20 cellular contexts compared by ENCODE assay signal in genomic region chr16:67594256-67594915, GRCh38. TPM values are rescaled to one million over a fixed set of nuclear protein-coding genes. Genes with fewer than 3 reads are reported as not detected.
A peak's percentile ranks its signal among the peaks of the same experiment; 100 is the strongest.
DNase-seq lines count a peak whose midpoint lies in the region; ATAC-seq and TF ChIP-seq lines count a peak whose summit lies in the region.
"Had no signal": no experiment of that assay in that cellular context is flagged by ENCODE, and none has a peak within 500 bp of the region (broad histone marks: within the 10 kb centered on the region; RNA-seq: fewer than 3 reads in every experiment).

No MANE protein-coding gene starts in this region.

- peaks cover 4% of the 10 kb centered on the region for H3K36me3 ChIP-seq in CD8-positive, alpha-beta memory T cell (ENCODE audit: insufficient read depth, low read length)
- 0 out of 2 replicates have a peak, but pooled peaks cover 4% of the 10 kb centered on the region for H3K36me3 ChIP-seq in PC-3 (ENCODE audit: low read depth, low read length)
- H3K36me3 ChIP-seq in effector memory CD4-positive, alpha-beta T cell (ENCODE audit: control insufficient read depth, insufficient read depth, low read length): peaks cover 5% of the 10 kb centered on the region
- H3K36me3 ChIP-seq in stomach: peaks cover 0 to 14% (median 10%) of the 10 kb centered on the region in 4 donors
- H3K36me3 ChIP-seq: SJCRH30 had no signal

- H3K9me2 ChIP-seq in PC-3 (replicated peaks; ENCODE audit: low read length): no peaks in the 10 kb centered on the region

- WGBS in stomach, 5 donors: 82 to 92% (median 90%) methylated on average over 5 of the region's 5 CpGs

- CTCF ChIA-PET in CD8-positive, alpha-beta memory T cell (lab: Charles Lee): no interaction called here
- CTCF ChIA-PET in PC-3 (lab: Charles Lee): no interaction called here

- no peak overlapping the region for H3K4me2 ChIP-seq in PC-3 (ENCODE audit: low read length)

- H3K9me3 Mint-ChIP-seq in CD8-positive, alpha-beta memory T cell: no peaks in the 10 kb centered on the region
- H3K9me3 Mint-ChIP-seq in naive thymus-derived CD8-positive, alpha-beta T cell: no peaks in the 10 kb centered on the region
- H3K9me3 Mint-ChIP-seq: dendritic cell treated with granulocyte-macrophage colony-stimulating factor and Interleukin-4, amounts not matched to agents 40 ng/mL and 50 ng/mL, for 4 days; neural crest cell had no signal

- H3K27me3 Mint-ChIP-seq in CD8-positive, alpha-beta memory T cell: no peaks in the 10 kb centered on the region
- no peaks in the 10 kb centered on the region for H3K27me3 Mint-ChIP-seq in naive thymus-derived CD8-positive, alpha-beta T cell
- H3K27me3 Mint-ChIP-seq: dendritic cell treated with granulocyte-macrophage colony-stimulating factor and Interleukin-4, amounts not matched to agents 40 ng/mL and 50 ng/mL, for 4 days had no signal

- BruUV-seq in PC-3 (replicated peaks; lab: Mats Ljungman, UMichigan): no TSS peak

- in situ Hi-C loops in GM13976 (cut with MboI; ENCODE audit: low sequenced_read_pairs, unreplicated experiment): no loop called here

- TF ChIP-seq CTCF in PC-3 (conservative IDR thresholded peaks at IDR 0.05; ENCODE audit: low read depth, low read length): no peak
- no peak for TF ChIP-seq CTCF in GM13976 (IDR thresholded peaks at IDR 0.05; ENCODE audit: borderline replicate concordance, control extremely low read depth, extremely low read depth, insufficient read depth, missing control alignments)
- TF ChIP-seq CTCF in stomach (IDR thresholded peaks at IDR 0.05): no peak

- no peak; the same call in 1 of the 2 replicates for ATAC-seq in PC-3
- no peak for ATAC-seq in naive thymus-derived CD8-positive, alpha-beta T cell
- ATAC-seq in HG03565 (IDR thresholded peaks at IDR 0.05; ENCODE audit: unreplicated experiment): no peak

- no peak for TF ChIP-seq POLR2A in stomach (IDR thresholded peaks at IDR 0.05)

- DNase-seq in CD8-positive, alpha-beta memory T cell: no peak
- DNase-seq in PC-3: peak; percentile 2
- DNase-seq in dermis blood vessel endothelial cell: peak; percentile 10
- no peak for DNase-seq in naive thymus-derived CD8-positive, alpha-beta T cell
- no peak for DNase-seq in GM13976 (ENCODE audit: low spot score)
- DNase-seq in effector memory CD4-positive, alpha-beta T cell: no peak
- no peak for DNase-seq in stomach
- DNase-seq: activated CD8-positive, alpha-beta memory T cell treated with anti-CD3 and anti-CD28 coated beads for 24 hours; BE2C; DMS153; Kasumi-1; NCI-H1436 treated with DMSO at 0.1 percent for 48 hours; NCI-H446; right cardiac atrium; SJCRH30; stimulated activated CD4-positive, alpha-beta T cell treated with anti-CD3 and anti-CD28 coated beads, Interleukin-2, amount 100 ng/mL, for 24 hours had no signal

- no peak overlapping the region for H3K27ac ChIP-seq in CD8-positive, alpha-beta memory T cell (ENCODE audit: low read depth, low read length)
- H3K27ac ChIP-seq in PC-3 (ENCODE audit: low read length) (no peak overlapping the region), stomach (no peak overlapping the region)
- H3K27ac ChIP-seq in effector memory CD4-positive, alpha-beta T cell (ENCODE audit: insufficient read depth, low read length, poor library complexity, severe bottlenecking): no peak overlapping the region
- H3K27ac ChIP-seq: SJCRH30 had no signal

- intact Hi-C loops in PC-3 (cut with micrococcal nuclease): no loop called here
- intact Hi-C loops in stomach (cut with DNase I; ENCODE audit: low total_unique reads): no loop called here

- H4K20me1 ChIP-seq in PC-3 (ENCODE audit: low read length): 0 out of 2 replicates have a peak, but pooled peaks cover 9% of the 10 kb centered on the region

- peaks cover 11% of the 10 kb centered on the region for H3K4me1 ChIP-seq in CD8-positive, alpha-beta memory T cell (ENCODE audit: insufficient read depth, low read length)
- peaks cover 11% of the 10 kb centered on the region for H3K4me1 ChIP-seq in PC-3 (ENCODE audit: insufficient read depth, low read length)
- no peaks in the 10 kb centered on the region for H3K4me1 ChIP-seq in effector memory CD4-positive, alpha-beta T cell (ENCODE audit: control insufficient read depth, insufficient read depth, low read length, poor library complexity, severe bottlenecking)
- peaks cover 0 to 32% (median 19%) of the 10 kb centered on the region in 4 donors for H3K4me1 ChIP-seq in stomach
- H3K4me1 ChIP-seq: SJCRH30 had no signal

- TF ChIP-seq EP300 in stomach (IDR thresholded peaks at IDR 0.05): no peak

- H3F3A ChIP-seq in PC-3 (ENCODE audit: low read length, unreplicated experiment): no peaks in the 10 kb centered on the region

- no peaks in the 10 kb centered on the region for H3K27me3 ChIP-seq in CD8-positive, alpha-beta memory T cell (ENCODE audit: insufficient read depth, low read length, poor library complexity, severe bottlenecking)
- H3K27me3 ChIP-seq in PC-3 (ENCODE audit: low read length) (no peaks in the 10 kb centered on the region), stomach (no peaks in the 10 kb centered on the region)
- H3K27me3 ChIP-seq in effector memory CD4-positive, alpha-beta T cell (replicated peaks; ENCODE audit: control insufficient read depth, insufficient read depth, low read length, poor library complexity, severe bottlenecking): no peaks in the 10 kb centered on the region
- H3K27me3 ChIP-seq: BE2C, body of pancreas, SJCRH30 had no signal

- H3K4me1 Mint-ChIP-seq in CD8-positive, alpha-beta memory T cell: peaks cover 37 to 58% (median 56%) of the 10 kb centered on the region in 3 donors
- peaks cover 17 to 58% (median 39%) of the 10 kb centered on the region in 4 donors for H3K4me1 Mint-ChIP-seq in naive thymus-derived CD8-positive, alpha-beta T cell

- no peak overlapping the region for H3K9ac ChIP-seq in PC-3 (ENCODE audit: low read length)

- no peaks in the 10 kb centered on the region for H3K9me3 ChIP-seq in CD8-positive, alpha-beta memory T cell (ENCODE audit: low read length)
- no peaks in the 10 kb centered on the region for H3K9me3 ChIP-seq in PC-3 (ENCODE audit: low read length)
- H3K9me3 ChIP-seq in effector memory CD4-positive, alpha-beta T cell (ENCODE audit: control insufficient read depth, low read length): no peaks in the 10 kb centered on the region
- no peaks in the 10 kb centered on the region for H3K9me3 ChIP-seq in stomach
- H3K9me3 ChIP-seq: BE2C, body of pancreas, SJCRH30 had no signal

- H3K79me2 ChIP-seq in PC-3 (ENCODE audit: low read length): peaks cover 75% of the 10 kb centered on the region

- H2AFZ ChIP-seq in PC-3 (ENCODE audit: low read length): no peak overlapping the region

- peaks cover 0 to 39% (median 3%) of the 10 kb centered on the region in 3 donors for H3K36me3 Mint-ChIP-seq in CD8-positive, alpha-beta memory T cell
- peaks cover 0 to 39% (median 3%) of the 10 kb centered on the region in 3 donors for H3K36me3 Mint-ChIP-seq in naive thymus-derived CD8-positive, alpha-beta T cell

- no peak overlapping the region for H3K4me3 ChIP-seq in CD8-positive, alpha-beta memory T cell (ENCODE audit: low read length)
- H3K4me3 ChIP-seq in PC-3 (ENCODE audit: low read length) (no peak overlapping the region), stomach (no peak overlapping the region)
- no peak overlapping the region for H3K4me3 ChIP-seq in effector memory CD4-positive, alpha-beta T cell (ENCODE audit: insufficient read depth, low read depth, low read length, poor library complexity, severe bottlenecking)
- H3K4me3 ChIP-seq: body of pancreas, SJCRH30 had no signal

- no peak overlapping the region for H3K4me3 Mint-ChIP-seq in CD8-positive, alpha-beta memory T cell
- peak overlapping the region in 1 of 10 donors; percentile 26 for H3K4me3 Mint-ChIP-seq in naive thymus-derived CD8-positive, alpha-beta T cell
- H3K4me3 Mint-ChIP-seq: dendritic cell treated with granulocyte-macrophage colony-stimulating factor and Interleukin-4, amounts not matched to agents 40 ng/mL and 50 ng/mL, for 4 days; neural crest cell had no signal

- H3K27ac Mint-ChIP-seq in CD8-positive, alpha-beta memory T cell: peak overlapping the region in 7 of 8 donors; percentile 12 to 91 (median 63)
- H3K27ac Mint-ChIP-seq in naive thymus-derived CD8-positive, alpha-beta T cell: peak overlapping the region in 9 of 10 donors; percentile 3 to 71 (median 54)
- H3K27ac Mint-ChIP-seq: dendritic cell treated with granulocyte-macrophage colony-stimulating factor and Interleukin-4, amounts not matched to agents 40 ng/mL and 50 ng/mL, for 4 days had no signal

- POLR2A ChIA-PET in CD8-positive, alpha-beta memory T cell (lab: Charles Lee): no interaction called here
- POLR2A ChIA-PET in PC-3 (lab: Charles Lee; ENCODE audit: unreplicated experiment): no interaction called here
- POLR2A ChIA-PET in naive thymus-derived CD8-positive, alpha-beta T cell (lab: Charles Lee): interaction anchor here (0.9 kb wide), 1 partner anchor 29 kb away, joined by 3 read pairs; no protein-coding TSS in a partner anchor

RNA-seq across cellular contexts. Expression of gene CTCF, which starts 32.1 kb away (rescaled TPM):
- 10 to 100 TPM; 65.4 to 67.4 TPM for total RNA-seq in CD8-positive, alpha-beta memory T cell
- 66.4 TPM for polyA plus RNA-seq in CD8-positive, alpha-beta memory T cell
- 30.3 and 34.7 TPM in 2 replicates for total RNA-seq in PC-3 (2014; rRNA removed)
- 30.3 and 36.3 TPM in 2 replicates for total RNA-seq in dermis blood vessel endothelial cell
- total RNA-seq in naive thymus-derived CD8-positive, alpha-beta T cell: 10 to 100 TPM; 67.5 to 67.6 TPM
- 10 to 100 TPM; 37.1 to 61.1 (median 51.9) TPM for polyA plus RNA-seq in naive thymus-derived CD8-positive, alpha-beta T cell
- total RNA-seq in stomach: 10 to 100 TPM; 29.2 to 47.3 (median 38.8) TPM
- 10 to 100 TPM; 15.0 to 19.9 (median 17.9) TPM for polyA plus RNA-seq in stomach

RNA-seq across cellular contexts. Expression of gene CARMIL2, which starts 50.6 kb away (rescaled TPM):
- 100 to 1,000 TPM; 124 to 139 TPM for total RNA-seq in CD8-positive, alpha-beta memory T cell
- polyA plus RNA-seq in CD8-positive, alpha-beta memory T cell: 24.5 TPM
- total RNA-seq in PC-3 (2014; rRNA removed) (0.33 and 0.40 TPM in 2 replicates), dermis blood vessel endothelial cell (0.56 and 0.85 TPM in 2 replicates), stomach (10 to 100 TPM in 1 of 5 donors, 1 to 10 TPM in 2, under 1 TPM in 2; 0.18 to 28.1 (median 1.0) TPM)
- 100 to 1,000 TPM; 184 to 189 TPM for total RNA-seq in naive thymus-derived CD8-positive, alpha-beta T cell
- polyA plus RNA-seq in naive thymus-derived CD8-positive, alpha-beta T cell: 10 to 100 TPM; 12.8 to 28.7 (median 13.3) TPM
- 1 to 10 TPM in 2 of 3 donors, under 1 TPM in 1; 0.46 to 2.4 (median 2.0) TPM for polyA plus RNA-seq in stomach

Comparison
In these comparisons a context has a peak if more than half of its experiments do, and no peak if none do; other contexts are left out.
1. DNase-seq: peak in PC-3 (single experiment) and dermis blood vessel endothelial cell (single experiment); none in CD8-positive, alpha-beta memory T cell (0 of 5), naive thymus-derived CD8-positive, alpha-beta T cell (0 of 10), GM13976 (single experiment), effector memory CD4-positive, alpha-beta T cell (0 of 3) and stomach (single experiment).
2. RNA of gene CARMIL2, which starts 50.6 kb away (total RNA-seq): 184 to 189 TPM in naive thymus-derived CD8-positive, alpha-beta T cell and 124 to 139 TPM in CD8-positive, alpha-beta memory T cell; 0.18 to 28.1 TPM in stomach, 0.56 to 0.85 TPM in dermis blood vessel endothelial cell and 0.33 to 0.40 TPM in PC-3; every median in the first group is over 4 times any median in the second.